Comparison of ENCODE assay signal across 26 cellular contexts in the genomic region with DNA sequence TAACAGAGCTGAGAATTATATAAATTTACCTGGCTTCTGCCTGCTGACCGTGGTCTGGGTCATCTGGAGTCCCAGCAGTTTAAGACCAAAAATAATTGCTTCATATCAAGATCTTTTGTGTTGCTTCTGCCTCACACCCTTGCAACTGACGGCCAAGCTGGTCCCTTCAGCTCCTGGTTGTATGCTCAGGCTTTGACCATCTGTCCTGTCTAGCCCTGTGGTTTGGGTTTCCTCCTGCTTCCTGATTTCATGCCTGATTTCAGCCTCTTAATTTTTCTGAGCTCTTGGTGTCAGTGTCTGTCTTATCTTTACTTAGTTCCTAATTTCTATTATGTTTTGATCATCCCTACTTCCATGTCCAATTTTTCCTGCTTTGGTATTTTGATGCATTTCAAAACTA.
DNase-seq lines count a peak whose midpoint lies in the region; ATAC-seq and TF ChIP-seq lines count a peak whose summit lies in the region.
"Had no signal": no experiment of that assay in that cellular context is flagged by ENCODE, and none has a peak within 500 bp of the region (broad histone marks: within the 10 kb centered on the region; RNA-seq: fewer than 3 reads in every experiment).

No MANE protein-coding gene starts in this region.

- H3K27me3 ChIP-seq in SJCRH30 = no peaks in the 10 kb centered on the region
- no peaks in the 10 kb centered on the region for H3K27me3 ChIP-seq in upper lobe of right lung
- H3K27me3 ChIP-seq: adrenal gland, body of pancreas, dorsolateral prefrontal cortex, gastroesophageal sphincter had no signal

- peak overlapping the region; percentile 58 for H3K27ac ChIP-seq in SJCRH30
- H3K27ac ChIP-seq in upper lobe of right lung = no peak overlapping the region
- H3K27ac ChIP-seq: adrenal gland, body of pancreas, dorsolateral prefrontal cortex, gastroesophageal sphincter had no signal

- H3K9me3 ChIP-seq in SJCRH30 (replicated peaks) = no peaks in the 10 kb centered on the region
- no peaks in the 10 kb centered on the region for H3K9me3 ChIP-seq in upper lobe of right lung
- H3K9me3 ChIP-seq: adrenal gland, body of pancreas, gastroesophageal sphincter had no signal

- DNase-seq in NCI-H524 (lab: John Stamatoyannopoulos, UW) = peak; percentile 0 to 1
- no peak for DNase-seq in NCI-H524 treated with DMSO at 0.1 percent for 48 hours (lab: John Stamatoyannopoulos, UW)
- DNase-seq in SJCRH30 = peak; percentile 49 to 73
- DNase-seq in dedifferentiated amniotic fluid mesenchymal stem cell (ENCODE audit: extremely low spot score) = peak; percentile 12
- no peak for DNase-seq in upper lobe of right lung
- no peak for DNase-seq in NCI-H748 (lab: John Stamatoyannopoulos, UW; ENCODE audit: unreplicated experiment)
- DNase-seq in NCI-H1436 treated with DMSO at 0.1 percent for 48 hours (lab: John Stamatoyannopoulos, UW) = no peak
- DNase-seq: 8988T; activated CD4-positive, alpha-beta T cell treated with anti-CD3 and anti-CD28 coated beads, Interleukin-2, amount 10 ng/mL, durations not matched to agents 7 days and 5 days; activated naive CD4-positive, alpha-beta T cell treated with anti-CD3 and anti-CD28 coated beads for 36 hours; activated T-cell treated with anti-CD3 and anti-CD28 coated beads, Interleukin-2, amount 50 U/mL, for 48 hours; adrenal gland; body of pancreas; CD8-positive, alpha-beta T cell; DMS153; dorsolateral prefrontal cortex; GOT3; immature natural killer cell; naive B cell; NCI-H1105 treated with DMSO at 0.1 percent for 48 hours; NCI-H2081 treated with DMSO at 0.1 percent for 48 hours; stimulated activated naive CD8-positive, alpha-beta T cell treated with anti-CD3 and anti-CD28 coated beads, Interleukin-15, Interleukin-2, amounts not matched to agents 100 U/mL and 50 U/mL, for 24 hours; T-helper 17 cell had no signal

- intact Hi-C loops in upper lobe of right lung (cut with DNase I) = no loop called here

- H3K4me3 ChIP-seq in SJCRH30 (peak overlapping the region; percentile 30; the same call in 1 of the 2 replicates), upper lobe of right lung (no peak overlapping the region)
- H3K4me3 ChIP-seq: adrenal gland, body of pancreas, dorsolateral prefrontal cortex, gastroesophageal sphincter had no signal

- H3K4me1 ChIP-seq in SJCRH30 = peaks cover 10% of the 10 kb centered on the region; the same call in 1 of the 2 replicates
- no peaks in the 10 kb centered on the region for H3K4me1 ChIP-seq in upper lobe of right lung
- H3K4me1 ChIP-seq: adrenal gland, body of pancreas, gastroesophageal sphincter had no signal

- no peaks in the 10 kb centered on the region for H3K36me3 ChIP-seq in SJCRH30
- no peaks in the 10 kb centered on the region for H3K36me3 ChIP-seq in upper lobe of right lung
- H3K36me3 ChIP-seq: adrenal gland, gastroesophageal sphincter had no signal

- ATAC-seq in upper lobe of right lung (peak; percentile 52), HG03139 (IDR thresholded peaks at IDR 0.05; ENCODE audit: unreplicated experiment) (no peak)
- ATAC-seq: body of pancreas; CD8-positive, alpha-beta T cell; gastroesophageal sphincter; stimulated activated naive CD8-positive, alpha-beta T cell treated with anti-CD3 and anti-CD28 coated beads, Interleukin-15, Interleukin-2, amounts not matched to agents 100 U/mL and 50 U/mL, for 24 hours; T-helper 17 cell; WTC11 had no signal

- no peak for TF ChIP-seq CTCF in upper lobe of right lung (IDR thresholded peaks at IDR 0.05)

Comparison
In these comparisons a context has a peak if more than half of its experiments do, and no peak if none do; other contexts are left out.
1. DNase-seq: peak in NCI-H524 (2 of 2), SJCRH30 (2 of 2) and dedifferentiated amniotic fluid mesenchymal stem cell (single experiment); none in NCI-H524 treated with DMSO at 0.1 percent for 48 hours (single experiment), upper lobe of right lung (single experiment), NCI-H748 (single experiment) and NCI-H1436 treated with DMSO at 0.1 percent for 48 hours (single experiment).